Comparison of ENCODE assay signal across 8 cellular contexts in the genomic region with DNA sequence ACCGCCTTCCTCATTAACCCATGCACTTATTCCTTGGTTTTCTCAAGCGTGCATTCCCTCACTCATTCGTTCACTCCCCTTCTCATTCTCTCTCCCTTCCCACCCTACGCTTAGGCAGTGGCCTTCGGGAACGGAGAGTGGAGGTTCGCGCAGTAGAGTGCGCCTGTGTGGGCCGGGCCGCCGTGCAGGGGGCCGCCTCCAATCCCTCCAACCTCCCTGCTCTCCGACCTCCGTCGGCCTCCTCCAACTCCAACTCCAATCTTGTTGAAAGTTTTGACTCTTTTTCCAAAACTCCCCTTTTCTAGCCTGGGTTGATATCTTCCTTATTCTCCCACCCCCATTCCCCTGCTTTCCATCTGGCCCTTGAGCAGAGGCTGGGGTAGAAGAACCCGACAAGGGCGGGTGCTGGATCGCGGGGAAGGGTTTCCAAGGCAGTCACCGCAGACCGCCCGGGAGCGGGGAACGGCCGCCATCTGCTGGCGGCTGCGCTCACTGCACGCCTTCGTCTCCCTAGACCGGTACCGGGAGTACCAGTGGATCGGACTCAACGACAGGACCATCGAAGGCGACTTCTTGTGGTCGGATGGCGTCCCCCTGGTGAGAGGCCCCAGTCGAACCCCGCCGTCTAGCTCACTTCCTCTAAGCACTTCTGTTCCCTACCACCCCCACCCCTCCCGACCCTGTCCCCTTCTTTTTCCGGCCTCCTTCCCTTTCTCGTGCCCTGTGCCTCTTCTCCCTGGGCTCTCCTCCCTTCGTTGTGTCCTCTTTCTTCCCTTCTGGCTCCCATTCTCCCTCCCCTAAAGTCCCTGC. TPM values are rescaled to one million over a fixed set of nuclear protein-coding genes. Genes with fewer than 3 reads are reported as not detected.
A peak's percentile ranks its signal among the peaks of the same experiment; 100 is the strongest.
DNase-seq lines count a peak whose midpoint lies in the region; ATAC-seq and TF ChIP-seq lines count a peak whose summit lies in the region.

No MANE protein-coding gene starts in this region.

- BruUV-seq in Calu3 (replicated peaks; lab: Mats Ljungman, UMichigan): no TSS peak

- H3K36me3 Mint-ChIP-seq in Calu3 (ENCODE audit: insufficient read depth, unreplicated experiment) (peaks cover 60% of the 10 kb centered on the region), IgD-negative memory B cell (peaks cover 2% of the 10 kb centered on the region)
- H3K36me3 Mint-ChIP-seq in activated naive CD4-positive, alpha-beta T cell treated with anti-CD3 and anti-CD28 coated beads, Interleukin-2, amount 50 U/mL, for 72 hours: no peaks in the 10 kb centered on the region

- WGBS in heart left ventricle, 4 donors: 1 to 2% (median 2%) methylated on average over 45 of the region's 45 CpGs
- no CpG with 5 or more reads among the region's 45 CpGs for WGBS in trophoblast cell (ENCODE audit: extremely low coverage, insufficient coverage, insufficient read length)
- WGBS in thyroid gland, 2 donors: 2 to 3% methylated on average over 42 to 45 of the region's 45 CpGs

- no peak overlapping the region for H2BK120ac ChIP-seq in trophoblast cell (ENCODE audit: insufficient read depth, low read length, poor library complexity)

- no peaks in the 10 kb centered on the region for H3K9me3 Mint-ChIP-seq in Calu3 (ENCODE audit: low read depth, unreplicated experiment)
- no peaks in the 10 kb centered on the region for H3K9me3 Mint-ChIP-seq in IgD-negative memory B cell
- no peaks in the 10 kb centered on the region for H3K9me3 Mint-ChIP-seq in activated naive CD4-positive, alpha-beta T cell treated with anti-CD3 and anti-CD28 coated beads, Interleukin-2, amount 50 U/mL, for 72 hours

- intact Hi-C loops in Calu3 (cut with micrococcal nuclease; ENCODE audit: unreplicated experiment): loop anchor here (1.0 kb wide), 1 partner anchor 30 kb away; no protein-coding TSS in a partner anchor
- intact Hi-C loops in heart left ventricle (cut with DNase I): loop anchor here (1.0 to 10.0 kb wide), 12 partner anchors 29 to 275 kb away; no protein-coding TSS in a partner anchor
- intact Hi-C loops in thyroid gland (cut with DNase I): loop anchor here (5.0 kb wide), 1 partner anchor 75 kb away; no protein-coding TSS in a partner anchor

- peaks cover 0 to 35% (median 3%) of the 10 kb centered on the region in 9 donors for H3K27me3 ChIP-seq in heart left ventricle
- peaks cover 10% of the 10 kb centered on the region for H3K27me3 ChIP-seq in trophoblast cell (ENCODE audit: insufficient read depth, low read length)
- H3K27me3 ChIP-seq in thyroid gland: no peaks in the 10 kb centered on the region

- no peaks in the 10 kb centered on the region for H3K36me3 ChIP-seq in SK-N-MC (ENCODE audit: insufficient read depth, low read length)
- no peaks in the 10 kb centered on the region for H3K36me3 ChIP-seq in heart left ventricle
- no peaks in the 10 kb centered on the region for H3K36me3 ChIP-seq in trophoblast cell (ENCODE audit: control insufficient read depth in 1 of 2, insufficient read depth in 2 of 2, low read length in 2 of 2)
- H3K36me3 ChIP-seq in thyroid gland: no peaks in the 10 kb centered on the region

- no peak overlapping the region for H2AFZ ChIP-seq in trophoblast cell (ENCODE audit: insufficient read depth, low read length, poor library complexity)

- H2AK5ac ChIP-seq in trophoblast cell (ENCODE audit: low read length): no peak overlapping the region

- H2BK5ac ChIP-seq in trophoblast cell (ENCODE audit: low read depth, low read length, poor library complexity): no peak overlapping the region

- H3K27ac ChIP-seq in SK-N-MC (no peak overlapping the region), heart left ventricle (peak overlapping the region in 1 of 12 donors; percentile 22), trophoblast cell (ENCODE audit: low read depth, low read length) (no peak overlapping the region), thyroid gland (no peak overlapping the region)

- DNase-seq in Calu3 (peak; percentile 83), SK-N-MC (ENCODE audit: low read depth, low spot score) (no peak), heart left ventricle (peak; percentile 74 to 88 (median 79)), trophoblast cell (peak; percentile 64 to 89), thyroid gland (peak; percentile 65 to 69)
- DNase-seq in activated naive CD4-positive, alpha-beta T cell treated with anti-CD3 and anti-CD28 coated beads, Interleukin-2, amount 50 U/mL, for 72 hours (ENCODE audit: low spot score in 2 of 2): peak; percentile 71 to 85

- CTCF ChIA-PET in Calu3 (lab: Charles Lee): interaction anchor here (0.6 to 1.8 kb wide), 5 partner anchors 21 to 243 kb away, joined by 4 to 7 read pairs (median 5); partner anchors contain the start of gene METTL25B

- H3K18ac ChIP-seq in trophoblast cell (ENCODE audit: low read length): no peak overlapping the region

- H3K27me3 Mint-ChIP-seq in Calu3 (ENCODE audit: unreplicated experiment) (no peaks in the 10 kb centered on the region), IgD-negative memory B cell (peaks cover 43% of the 10 kb centered on the region)

- no peaks in the 10 kb centered on the region for H3K9me3 ChIP-seq in SK-N-MC (ENCODE audit: low read depth, low read length)
- H3K9me3 ChIP-seq in heart left ventricle: no peaks in the 10 kb centered on the region
- no peaks in the 10 kb centered on the region for H3K9me3 ChIP-seq in trophoblast cell (ENCODE audit: insufficient read depth, low read depth, low read length)
- H3K9me3 ChIP-seq in thyroid gland: no peaks in the 10 kb centered on the region

- H3K14ac ChIP-seq in trophoblast cell (ENCODE audit: low read length): no peak overlapping the region

- H3K9ac ChIP-seq in SK-N-MC (ENCODE audit: insufficient read length) (no peak overlapping the region), trophoblast cell (ENCODE audit: low read length) (no peak overlapping the region)

- TF ChIP-seq POLR2A in heart left ventricle (IDR thresholded peaks at IDR 0.05) (no peak), thyroid gland (IDR thresholded peaks at IDR 0.05) (no peak)

- H3K79me1 ChIP-seq in trophoblast cell (ENCODE audit: low read length): peaks cover 20% of the 10 kb centered on the region

- peak; percentile 43 to 44 for ATAC-seq in activated naive CD4-positive, alpha-beta T cell treated with anti-CD3 and anti-CD28 coated beads, Interleukin-2, amount 50 U/mL, for 72 hours
- peak in 3 of 4 donors; percentile 24 to 32 (median 30) for ATAC-seq in heart left ventricle
- no peak for ATAC-seq in HG03280 (IDR thresholded peaks at IDR 0.05; ENCODE audit: unreplicated experiment)

- no peak overlapping the region for H3K27ac Mint-ChIP-seq in Calu3 (ENCODE audit: unreplicated experiment)
- peak overlapping the region in 2 of 3 donors; percentile 6 to 58 for H3K27ac Mint-ChIP-seq in IgD-negative memory B cell
- no peak overlapping the region for H3K27ac Mint-ChIP-seq in activated naive CD4-positive, alpha-beta T cell treated with anti-CD3 and anti-CD28 coated beads, Interleukin-2, amount 50 U/mL, for 72 hours

- no peaks in the 10 kb centered on the region for H3K79me2 ChIP-seq in trophoblast cell (ENCODE audit: control insufficient read depth, insufficient read depth, low read length, poor library complexity)

- H4K91ac ChIP-seq in trophoblast cell (ENCODE audit: low read depth, low read length): no peak overlapping the region

- no peak overlapping the region for H2BK12ac ChIP-seq in trophoblast cell (ENCODE audit: low read length)

- peak overlapping the region; percentile 46 for H3K4me2 ChIP-seq in trophoblast cell (ENCODE audit: low read length)

- peak overlapping the region; percentile 61 for H3K4me3 ChIP-seq in SK-N-MC
- H3K4me3 ChIP-seq in heart left ventricle: peak overlapping the region in 10 of 12 donors; percentile 17 to 55 (median 42)
- H3K4me3 ChIP-seq in trophoblast cell (ENCODE audit: low read depth, low read length): no peak overlapping the region
- peak overlapping the region in 1 of 3 donors; percentile 3 for H3K4me3 ChIP-seq in thyroid gland (replicated peaks in 1 of 3)

- no peak overlapping the region for H3K4ac ChIP-seq in trophoblast cell (ENCODE audit: low read depth, low read length)

- H3K4me1 Mint-ChIP-seq in Calu3 (ENCODE audit: low read depth, unreplicated experiment) (peaks cover 55% of the 10 kb centered on the region), IgD-negative memory B cell (peaks cover 31 to 40% (median 37%) of the 10 kb centered on the region in 3 donors)

- H4K12ac ChIP-seq in trophoblast cell (ENCODE audit: low read depth, low read length): no peak overlapping the region

- H3K4me1 ChIP-seq in heart left ventricle (peaks cover 1 to 55% (median 41%) of the 10 kb centered on the region in 12 donors), trophoblast cell (ENCODE audit: control insufficient read depth in 1 of 2, insufficient read depth in 2 of 2, low read length in 2 of 2) (peaks cover 23 to 32% of the 10 kb centered on the region in 2 experiments), thyroid gland (peaks cover 15 to 44% of the 10 kb centered on the region in 2 donors)

- H3K4me3 Mint-ChIP-seq in Calu3 (ENCODE audit: low read depth, unreplicated experiment): peak overlapping the region; percentile 27
- peak overlapping the region; percentile 27 to 93 (median 78) for H3K4me3 Mint-ChIP-seq in IgD-negative memory B cell

- H3K23ac ChIP-seq in trophoblast cell (ENCODE audit: low read length): no peak overlapping the region

- no peak overlapping the region for H4K8ac ChIP-seq in trophoblast cell (ENCODE audit: low read depth, low read length)

- TF ChIP-seq CTCF in Calu3 (IDR thresholded peaks at IDR 0.05; ENCODE audit: unreplicated experiment) (peak; percentile 97), heart left ventricle (IDR thresholded peaks at IDR 0.05) (peak; percentile 93 to 99 (median 98)), thyroid gland (IDR thresholded peaks at IDR 0.05) (peak; percentile 75 to 98 (median 82))

RNA-seq across cellular contexts. Expression of gene BCAN, which starts 15.4 kb away (rescaled TPM):
- not detected in 2 replicates for total RNA-seq in Calu3 (2022)
- polyA plus RNA-seq in IgD-negative memory B cell: not detected
- total RNA-seq in activated naive CD4-positive, alpha-beta T cell treated with anti-CD3 and anti-CD28 coated beads, Interleukin-2, amount 50 U/mL, for 72 hours: not detected
- under 1 TPM in 4 of 9 donors, not detected in 5; 0.09 to 0.27 (median 0.15) TPM for total RNA-seq in heart left ventricle
- polyA plus RNA-seq in heart left ventricle: under 1 TPM; 0.10 to 0.15 TPM
- polyA plus RNA-seq in trophoblast cell (2013): 2.4 and 3.1 TPM in 2 replicates
- 1 to 10 TPM in 1 of 4 donors, under 1 TPM in 1, not detected in 2; 0.54 to 1.1 TPM for total RNA-seq in thyroid gland

RNA-seq across cellular contexts. Expression of gene NES, which starts 19.8 kb away (rescaled TPM):
- 6.1 and 7.4 TPM in 2 replicates for total RNA-seq in Calu3 (2022)
- polyA plus RNA-seq in IgD-negative memory B cell: not detected
- not detected for total RNA-seq in activated naive CD4-positive, alpha-beta T cell treated with anti-CD3 and anti-CD28 coated beads, Interleukin-2, amount 50 U/mL, for 72 hours
- 100 to 1,000 TPM in 7 of 9 donors, 10 to 100 TPM in 2; 75.3 to 499 (median 158) TPM for total RNA-seq in heart left ventricle
- 100 to 1,000 TPM in 1 of 2 donors, 10 to 100 TPM in 1; 59.7 to 160 TPM for polyA plus RNA-seq in heart left ventricle
- 71.4 and 71.6 TPM in 2 replicates for polyA plus RNA-seq in trophoblast cell (2013)
- 10 to 100 TPM in 2 of 4 donors, 1 to 10 TPM in 2; 4.3 to 10.4 (median 9.0) TPM for total RNA-seq in thyroid gland

RNA-seq across cellular contexts. Expression of gene HAPLN2, which starts 38.2 kb away (rescaled TPM):
- total RNA-seq in Calu3 (2022) (0.27 TPM in 1 of 2 replicates, not detected in the other), heart left ventricle (1 to 10 TPM in 4 of 9 donors, under 1 TPM in 5; 0.52 to 2.4 (median 0.95) TPM), thyroid gland (under 1 TPM in 1 of 4 donors, not detected in 3; 0.79 TPM)
- polyA plus RNA-seq in IgD-negative memory B cell (not detected), heart left ventricle (1 to 10 TPM; 1.2 to 3.0 TPM)
- 1 to 10 TPM in 1 of 2 donors, not detected in 1; 3.8 TPM for total RNA-seq in activated naive CD4-positive, alpha-beta T cell treated with anti-CD3 and anti-CD28 coated beads, Interleukin-2, amount 50 U/mL, for 72 hours
- polyA plus RNA-seq in trophoblast cell (2013): 0.06 TPM in 1 of 2 replicates, not detected in the other

RNA-seq across cellular contexts. Expression of gene CRABP2, which starts 48.0 kb away (rescaled TPM):
- total RNA-seq in Calu3 (2022) (17.6 and 27.3 TPM in 2 replicates), heart left ventricle (10 to 100 TPM in 1 of 9 donors, 1 to 10 TPM in 4, under 1 TPM in 1, not detected in 3; 0.80 to 11.4 (median 1.7) TPM), thyroid gland (10 to 100 TPM in 1 of 4 donors, 1 to 10 TPM in 2, not detected in 1; 3.0 to 15.3 (median 4.5) TPM)
- polyA plus RNA-seq in IgD-negative memory B cell (0.31 TPM), heart left ventricle (1 to 10 TPM in 1 of 2 donors, under 1 TPM in 1; 0.46 to 1.5 TPM)
- 1 to 10 TPM; 1.6 to 2.3 TPM for total RNA-seq in activated naive CD4-positive, alpha-beta T cell treated with anti-CD3 and anti-CD28 coated beads, Interleukin-2, amount 50 U/mL, for 72 hours
- 273 TPM in 2 replicates for polyA plus RNA-seq in trophoblast cell (2013)

RNA-seq across cellular contexts. Expression of gene GPATCH4, which starts 56.1 kb away (rescaled TPM):
- total RNA-seq in Calu3 (2022) (52.4 and 57.0 TPM in 2 replicates), heart left ventricle (10 to 100 TPM in 8 of 9 donors, 1 to 10 TPM in 1; 8.8 to 30.1 (median 12.6) TPM), thyroid gland (10 to 100 TPM; 14.1 to 49.2 (median 24.5) TPM)
- polyA plus RNA-seq in IgD-negative memory B cell (45.5 TPM), heart left ventricle (10 to 100 TPM; 21.6 to 67.5 TPM)
- total RNA-seq in activated naive CD4-positive, alpha-beta T cell treated with anti-CD3 and anti-CD28 coated beads, Interleukin-2, amount 50 U/mL, for 72 hours: 10 to 100 TPM; 26.1 to 35.8 TPM
- 16.5 and 16.8 TPM in 2 replicates for polyA plus RNA-seq in trophoblast cell (2013)

Comparison
In these comparisons a context has a peak if more than half of its experiments do, and no peak if none do; other contexts are left out.
1. H3K27ac Mint-ChIP-seq: peak in IgD-negative memory B cell (2 of 3); none in Calu3 (single experiment) and activated naive CD4-positive, alpha-beta T cell treated with anti-CD3 and anti-CD28 coated beads, Interleukin-2, amount 50 U/mL, for 72 hours (0 of 2).
2. Peak in every context shown above with its lines, with median percentiles within 50 percentile points of each other: CTCF ChIP-seq.